10 cellular contexts compared by ENCODE assay signal in the genomic region with DNA sequence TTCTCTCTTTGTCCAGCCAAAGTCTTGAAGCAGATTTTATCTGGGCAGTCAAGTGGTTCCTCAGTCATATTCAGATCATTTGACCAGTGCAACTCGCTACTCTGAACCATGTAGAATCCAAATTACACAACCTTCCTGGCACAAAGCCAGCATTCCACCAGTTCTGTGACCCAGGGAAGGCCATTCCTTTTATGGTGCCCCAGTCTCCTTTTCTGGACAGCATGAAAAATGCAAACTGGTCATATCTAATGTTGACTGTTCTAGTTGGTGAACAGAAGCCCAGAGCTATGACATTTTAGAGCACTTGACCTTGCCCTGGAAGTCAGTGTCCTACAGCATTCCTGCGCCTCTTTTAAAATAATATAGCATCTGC.
DNase-seq lines count a peak whose midpoint lies in the region; ATAC-seq and TF ChIP-seq lines count a peak whose summit lies in the region.
"Had no signal": no experiment of that assay in that cellular context is flagged by ENCODE, and none has a peak within 500 bp of the region (broad histone marks: within the 10 kb centered on the region; RNA-seq: fewer than 3 reads in every experiment).

No MANE protein-coding gene starts in this region.

- TF ChIP-seq POLR2A in thyroid gland (IDR thresholded peaks at IDR 0.05) (peak in 1 of 2 donors; percentile 25), erythroblast (IDR thresholded peaks at IDR 0.05; ENCODE audit: low read length) (no peak)

- intact Hi-C loops in thyroid gland (cut with DNase I) = no loop called here

- H3K4me1 ChIP-seq in thyroid gland = peaks cover 25 to 30% of the 10 kb centered on the region in 2 donors

- no peaks in the 10 kb centered on the region for H3K36me3 ChIP-seq in thyroid gland

- H3K27me3 Mint-ChIP-seq in stimulated activated memory B cell treated with anti-CD40 and anti-IgM and Interleukin-4, amounts not matched to agents 10 μg/mL and 1 μg/mL and 100 μg/mL, for 72 hours = no peaks in the 10 kb centered on the region

- H3K9me3 ChIP-seq in thyroid gland = no peaks in the 10 kb centered on the region

- H3K27ac Mint-ChIP-seq in stimulated activated memory B cell treated with anti-CD40 and anti-IgM and Interleukin-4, amounts not matched to agents 10 μg/mL and 1 μg/mL and 100 μg/mL, for 72 hours = no peak overlapping the region
- H3K27ac Mint-ChIP-seq: activated CD8-positive, alpha-beta T cell treated with anti-CD3 and anti-CD28 coated beads, Interleukin-2, amount 10 ng/mL, durations not matched to agents 7 days and 5 days had no signal

- no peaks in the 10 kb centered on the region for H3K4me1 Mint-ChIP-seq in stimulated activated memory B cell treated with anti-CD40 and anti-IgM and Interleukin-4, amounts not matched to agents 10 μg/mL and 1 μg/mL and 100 μg/mL, for 72 hours

- H3K4me3 Mint-ChIP-seq in stimulated activated memory B cell treated with anti-CD40 and anti-IgM and Interleukin-4, amounts not matched to agents 10 μg/mL and 1 μg/mL and 100 μg/mL, for 72 hours = no peak overlapping the region
- H3K4me3 Mint-ChIP-seq: activated CD8-positive, alpha-beta T cell treated with anti-CD3 and anti-CD28 coated beads, Interleukin-2, amount 10 ng/mL, durations not matched to agents 7 days and 5 days had no signal

- DNase-seq in HT1080 (ENCODE audit: low read depth) (peak; percentile 51), cerebellar cortex (ENCODE audit: low spot score) (peak; percentile 54), kidney tubule cell (ENCODE audit: low spot score) (peak; percentile 99), thyroid gland (peak; percentile 96 to 97), erythroblast (lab: John Stamatoyannopoulos, UW) (no peak), HuH-7 (ENCODE audit: low spot score) (no peak), KG1 (lab: John Stamatoyannopoulos, UW) (no peak)
- DNase-seq: activated CD8-positive, alpha-beta T cell treated with anti-CD3 and anti-CD28 coated beads, Interleukin-2, amount 10 ng/mL, durations not matched to agents 7 days and 5 days had no signal

- H3K27ac ChIP-seq in thyroid gland = peak overlapping the region; percentile 94 to 97 (median 94)
- H3K27ac ChIP-seq: HL-60 had no signal

- no peaks in the 10 kb centered on the region for H3K36me3 Mint-ChIP-seq in stimulated activated memory B cell treated with anti-CD40 and anti-IgM and Interleukin-4, amounts not matched to agents 10 μg/mL and 1 μg/mL and 100 μg/mL, for 72 hours

- H3K9me3 Mint-ChIP-seq in stimulated activated memory B cell treated with anti-CD40 and anti-IgM and Interleukin-4, amounts not matched to agents 10 μg/mL and 1 μg/mL and 100 μg/mL, for 72 hours = no peaks in the 10 kb centered on the region

- 15 to 22% methylated on average over 2 of the region's 2 CpGs for WGBS in thyroid gland, 2 donors

- no peaks in the 10 kb centered on the region for H3K27me3 ChIP-seq in thyroid gland

- H3K4me3 ChIP-seq in thyroid gland (replicated peaks in 1 of 3) = no peak overlapping the region

- no peak for ATAC-seq in stimulated activated memory B cell treated with anti-CD40 and anti-IgM and Interleukin-4, amounts not matched to agents 10 μg/mL and 1 μg/mL and 100 μg/mL, for 72 hours
- ATAC-seq: activated CD8-positive, alpha-beta T cell treated with anti-CD3 and anti-CD28 coated beads, Interleukin-2, amount 10 ng/mL, durations not matched to agents 7 days and 5 days had no signal

- TF ChIP-seq CTCF in thyroid gland (IDR thresholded peaks at IDR 0.05) = no peak

Comparison
In these comparisons a context has a peak if more than half of its experiments do, and no peak if none do; other contexts are left out.
1. DNase-seq: peak in HT1080 (single experiment), cerebellar cortex (single experiment), kidney tubule cell (single experiment) and thyroid gland (2 of 2); none in erythroblast (0 of 2), HuH-7 (single experiment) and KG1 (single experiment).